ENCODE assay signal across 10 cellular contexts in the genomic region with DNA sequence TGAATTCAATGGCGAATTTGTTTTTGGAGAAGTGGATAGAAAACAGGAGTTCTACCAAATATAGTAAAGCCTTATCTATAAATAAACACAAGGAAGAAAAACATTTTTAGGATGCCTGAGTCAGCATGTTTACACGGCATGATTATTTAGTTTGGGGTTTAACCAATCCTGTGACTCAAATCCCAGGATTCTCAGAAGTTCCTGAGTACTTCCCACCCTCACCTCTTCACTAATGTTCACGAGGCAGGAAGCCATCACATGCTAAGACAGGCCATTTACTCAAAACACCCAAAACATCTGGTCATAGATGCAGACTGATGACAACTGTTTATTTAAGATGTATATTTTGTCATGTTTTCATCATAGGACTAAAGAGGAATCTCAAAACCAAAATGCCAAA. TPM values are rescaled to one million over a fixed set of nuclear protein-coding genes. Genes with fewer than 3 reads are reported as not detected.
DNase-seq lines count a peak whose midpoint lies in the region; ATAC-seq, FAIRE-seq and TF ChIP-seq lines count a peak whose summit lies in the region.
"Had no signal": no experiment of that assay in that cellular context is flagged by ENCODE, and none has a peak within 500 bp of the region (broad histone marks: within the 10 kb centered on the region; RNA-seq: fewer than 3 reads in every experiment).

No MANE protein-coding gene starts in this region.

- H3K27ac ChIP-seq in HL-60 (replicated peaks) (peak overlapping the region; percentile 98; the same call in 1 of the 2 replicates), ascending aorta (peak overlapping the region; percentile 53 to 60), HepG2 (ENCODE audit: extremely low read length, insufficient read depth, low read length) (no peak overlapping the region)

- H3K4me3 ChIP-seq in BJ (ENCODE audit: low read depth, low read length): no peak overlapping the region
- H3K4me3 ChIP-seq in HL-60 (replicated peaks; ENCODE audit: insufficient read depth, low read length): no peak overlapping the region
- H3K4me3 ChIP-seq in ascending aorta: peak overlapping the region in 1 of 2 donors; percentile 14
- H3K4me3 ChIP-seq in HepG2 (replicated peaks in 1 of 3; ENCODE audit: insufficient read depth in 1 of 3, low read depth in 2 of 3, low read length in 3 of 3): peak overlapping the region in 2 of 3 experiments; percentile 84 to 88; a peak in 3 of 6 replicates

- no peak overlapping the region for H2AFZ ChIP-seq in HepG2 (ENCODE audit: low read length)

- TF ChIP-seq POLR2A in HepG2 (IDR thresholded peaks at IDR 0.05; ENCODE audit: insufficient read depth in 1 of 2, low read depth in 2 of 2, low read length in 2 of 2): peak in 1 of 2 experiments; percentile 48; a peak in 1 of 4 replicates

- H3K36me3 ChIP-seq in BJ (ENCODE audit: control insufficient read depth, insufficient read depth, low read length): no peaks in the 10 kb centered on the region
- H3K36me3 ChIP-seq in ascending aorta: no peaks in the 10 kb centered on the region
- H3K36me3 ChIP-seq in HepG2 (replicated peaks in 1 of 2; ENCODE audit: control insufficient read depth in 1 of 2, insufficient read depth in 2 of 2, low read length in 2 of 2): peaks cover 0 to 5% of the 10 kb centered on the region in 2 experiments; a peak in 1 of 5 replicates

- TF ChIP-seq CTCF in BJ (IDR thresholded peaks at IDR 0.05; ENCODE audit: insufficient read depth, low read depth, low read length): no peak
- TF ChIP-seq CTCF in HL-60 (IDR thresholded peaks at IDR 0.05; ENCODE audit: insufficient read depth, low read length): no peak
- no peak for TF ChIP-seq CTCF in ascending aorta (IDR thresholded peaks at IDR 0.05)
- TF ChIP-seq CTCF in HepG2 (CRISPR knock-in tag; IDR thresholded peaks at IDR 0.05): no peak

- CTCF ChIA-PET in BJ (lab: Yijun Ruan, JAX): interaction anchor here (0.7 to 10.6 kb wide), 4 partner anchors 13 to 103 kb away, joined by 3 to 211 read pairs (median 3); no protein-coding TSS in a partner anchor
- CTCF ChIA-PET in HepG2 (lab: Yijun Ruan, JAX; ENCODE audit: low intra/inter-chr PET ratio, low total read pairs): no interaction called here

- in situ Hi-C loops in HepG2 (cut with HindIII; ENCODE audit: extremely low pct_ligation_motif_present, low pct_unique_long_range_greater_than_20kb): loop anchor here (5.0 kb wide), 1 partner anchor 89 kb away; no protein-coding TSS in a partner anchor

- intact Hi-C loops in ascending aorta (cut with DNase I): loop anchor here (5.0 to 10.0 kb wide), 4 partner anchors 207 to 1266 kb away; a partner anchor contains a TSS
- intact Hi-C loops in HepG2 (cut with micrococcal nuclease; ENCODE audit: unreplicated experiment): no loop called here

- 27% methylated on average over 3 of the region's 3 CpGs for WGBS in HepG2 (ENCODE audit: low lambda C conversion rate)

- peak overlapping the region; percentile 97 for H3K4me2 ChIP-seq in HepG2 (ENCODE audit: low read depth, low read length)

- no TSS peak for BruUV-seq in HepG2 (replicated peaks; lab: Mats Ljungman, UMichigan)

- H3K9ac ChIP-seq in HepG2 (ENCODE audit: insufficient read depth, low read depth, low read length): no peak overlapping the region; the same call in 1 of the 2 replicates

- POLR2A ChIA-PET in BJ (lab: Charles Lee): no interaction called here
- POLR2A ChIA-PET in HepG2 (lab: Yijun Ruan, JAX): interaction anchor here (0.9 kb wide), 1 partner anchor 87 kb away, joined by 3 read pairs; no protein-coding TSS in a partner anchor

- H3K79me2 ChIP-seq in HepG2 (ENCODE audit: insufficient read depth, low read length): peaks cover 84% of the 10 kb centered on the region

- no peak for TF ChIP-seq RAD21 in HepG2 (CRISPR knock-in tag; IDR thresholded peaks at IDR 0.05)

- no peak for TF ChIP-seq EP300 in HepG2 (IDR thresholded peaks at IDR 0.05; ENCODE audit: low read depth in 2 of 2, low read length in 2 of 2)
- TF ChIP-seq EP300 in HepG2 (CRISPR knock-in tag; IDR thresholded peaks at IDR 0.05; ENCODE audit: borderline replicate concordance): no peak

- no peaks in the 10 kb centered on the region for H3K27me3 ChIP-seq in BJ (ENCODE audit: control insufficient read depth, insufficient read depth, low read length)
- no peaks in the 10 kb centered on the region for H3K27me3 ChIP-seq in HL-60 (ENCODE audit: insufficient read depth, poor library complexity, severe bottlenecking)
- H3K27me3 ChIP-seq in ascending aorta: no peaks in the 10 kb centered on the region
- peaks cover 0 to 2% of the 10 kb centered on the region in 2 experiments; a peak in 1 of 5 replicates for H3K27me3 ChIP-seq in HepG2 (ENCODE audit: control insufficient read depth in 1 of 2, insufficient read depth in 2 of 2, low read length in 2 of 2)

- H4K20me1 ChIP-seq in HepG2 (ENCODE audit: insufficient read depth, low read length): peaks cover 3% of the 10 kb centered on the region; the same call in 1 of the 2 replicates

- ATAC-seq in HepG2 (no peak), GM21367 (IDR thresholded peaks at IDR 0.05; ENCODE audit: unreplicated experiment) (no peak)

- DNase-seq in BJ (ENCODE audit: low read depth): peak; percentile 48
- no peak for DNase-seq in HL-60 (ENCODE audit: low read depth in 1 of 2, low spot score in 1 of 2)
- no peak for DNase-seq in ascending aorta (ENCODE audit: low spot score in 2 of 2)
- no peak for DNase-seq in HepG2 (ENCODE audit: low spot score)
- DNase-seq in GDM1 (lab: John Stamatoyannopoulos, UW): no peak
- no peak for DNase-seq in DMS 273 treated with DMSO at 0.1 percent for 48 hours (lab: John Stamatoyannopoulos, UW)
- no peak for DNase-seq in NCI-H345 treated with DMSO at 0.1 percent for 48 hours (lab: John Stamatoyannopoulos, UW; ENCODE audit: unreplicated experiment)
- DNase-seq: central memory CD4-positive, alpha-beta T cell had no signal

- H3K4me1 ChIP-seq in ascending aorta: peaks cover 27 to 53% of the 10 kb centered on the region in 2 donors
- H3K4me1 ChIP-seq in HepG2 (ENCODE audit: insufficient read depth, low read length): peaks cover 51% of the 10 kb centered on the region

- FAIRE-seq in HepG2 (lab: Jason Lieb, UNC): no peak
- FAIRE-seq: G401.6 had no signal

- H3K9me3 ChIP-seq in ascending aorta (no peaks in the 10 kb centered on the region), HepG2 (ENCODE audit: low read length) (no peaks in the 10 kb centered on the region)

TF ChIP-seq in HepG2, 621 proteins besides CTCF, POLR2A, EP300 and RAD21 (continues in another document):
- peak; percentile 39 for TF ChIP-seq SAP130 (CRISPR knock-in tag; IDR thresholded peaks at IDR 0.05; ENCODE audit: low read depth)

RNA-seq across cellular contexts. Expression of a gene that starts 3.4 kb away (rescaled TPM):
- 15.3 and 23.6 TPM in 2 replicates for polyA plus RNA-seq in BJ (2011; rRNA removed)
- 6.2 and 6.5 TPM in 2 replicates for polyA minus RNA-seq in BJ (2011; rRNA and poly(A)+ RNA removed)
- total RNA-seq in ascending aorta: 24.6 TPM
- 115 and 122 TPM in 2 replicates for total RNA-seq in HepG2 (2016; rRNA removed; fragmentation: Illumina TruSeq; extraction: Trizol)
- total RNA-seq in HepG2 (2016; cell fraction: cytosol; rRNA removed; fragmentation: Illumina TruSeq; extraction: Trizol; ENCODE audit: low read depth): 141 and 162 TPM in 2 replicates
- 99.8 and 128 TPM in 2 replicates for total RNA-seq in HepG2 (2016; cell fraction: insoluble cytoplasmic fraction; rRNA removed; fragmentation: Illumina TruSeq; extraction: Trizol)
- 204 and 226 TPM in 2 replicates for total RNA-seq in HepG2 (2016; cell fraction: membrane; rRNA removed; fragmentation: Illumina TruSeq; extraction: Trizol)
- 42.6 and 50.7 TPM in 2 replicates for total RNA-seq in HepG2 (2016; cell fraction: nucleus; rRNA removed; fragmentation: Illumina TruSeq; extraction: Trizol)
- polyA plus RNA-seq in HepG2 (2011; rRNA removed): 115 and 146 TPM in 2 replicates
- polyA plus RNA-seq in HepG2 (2011; cell fraction: cytosol; rRNA removed): 68.6 and 128 TPM in 2 replicates
- polyA plus RNA-seq in HepG2 (2011; cell fraction: nucleus; rRNA removed): 20.1 and 32.1 TPM in 2 replicates
- polyA plus RNA-seq in HepG2 (2012): 136 and 145 TPM in 2 replicates
- polyA plus RNA-seq in HepG2 (2016; cell fraction: cytosol; fragmentation: Illumina TruSeq; extraction: Trizol; ENCODE audit: low read depth): 197 and 237 TPM in 2 replicates
- polyA plus RNA-seq in HepG2 (2016; cell fraction: insoluble cytoplasmic fraction; fragmentation: Illumina TruSeq; extraction: Trizol; ENCODE audit: low read depth): 161 and 168 TPM in 2 replicates
- 243 and 290 TPM in 2 replicates for polyA plus RNA-seq in HepG2 (2016; cell fraction: membrane; fragmentation: Illumina TruSeq; extraction: Trizol; ENCODE audit: low read depth)
- 104 and 106 TPM in 2 replicates for polyA plus RNA-seq in HepG2 (2016; cell fraction: nucleus; fragmentation: Illumina TruSeq; extraction: Trizol; ENCODE audit: insufficient read depth, low read depth)
- polyA minus RNA-seq in HepG2 (2011; rRNA and poly(A)+ RNA removed; ENCODE audit: low replicate concordance): 17.9 and 35.5 TPM in 2 replicates
- polyA minus RNA-seq in HepG2 (2011; cell fraction: cytosol; rRNA and poly(A)+ RNA removed): 42.3 and 45.6 TPM in 2 replicates
- polyA minus RNA-seq in HepG2 (2011; cell fraction: nucleus; rRNA and poly(A)+ RNA removed): 15.8 and 23.1 TPM in 2 replicates

RNA-seq across cellular contexts. Expression of a gene that starts 15.0 kb away (rescaled TPM):
- 3.5 TPM in 2 replicates for polyA plus RNA-seq in BJ (2011; rRNA removed)
- polyA minus RNA-seq in BJ (2011; rRNA and poly(A)+ RNA removed): 6.0 and 6.1 TPM in 2 replicates
- 84.1 TPM for total RNA-seq in ascending aorta
- 7.8 and 9.0 TPM in 2 replicates for total RNA-seq in HepG2 (2016; rRNA removed; fragmentation: Illumina TruSeq; extraction: Trizol)
- total RNA-seq in HepG2 (2016; cell fraction: cytosol; rRNA removed; fragmentation: Illumina TruSeq; extraction: Trizol; ENCODE audit: low read depth): 2.1 and 2.5 TPM in 2 replicates
- total RNA-seq in HepG2 (2016; cell fraction: insoluble cytoplasmic fraction; rRNA removed; fragmentation: Illumina TruSeq; extraction: Trizol): 6.6 and 8.6 TPM in 2 replicates
- total RNA-seq in HepG2 (2016; cell fraction: membrane; rRNA removed; fragmentation: Illumina TruSeq; extraction: Trizol): 2.8 and 3.5 TPM in 2 replicates
- 14.8 and 16.4 TPM in 2 replicates for total RNA-seq in HepG2 (2016; cell fraction: nucleus; rRNA removed; fragmentation: Illumina TruSeq; extraction: Trizol)
- polyA plus RNA-seq in HepG2 (2011; rRNA removed): 8.0 and 9.3 TPM in 2 replicates
- polyA plus RNA-seq in HepG2 (2011; cell fraction: cytosol; rRNA removed): 3.1 and 3.2 TPM in 2 replicates
- polyA plus RNA-seq in HepG2 (2011; cell fraction: nucleus; rRNA removed): 32.7 and 44.3 TPM in 2 replicates
- polyA plus RNA-seq in HepG2 (2012): 3.7 and 4.9 TPM in 2 replicates
- polyA plus RNA-seq in HepG2 (2016; cell fraction: cytosol; fragmentation: Illumina TruSeq; extraction: Trizol; ENCODE audit: low read depth): 0.24 and 0.25 TPM in 2 replicates
- 2.0 and 2.7 TPM in 2 replicates for polyA plus RNA-seq in HepG2 (2016; cell fraction: insoluble cytoplasmic fraction; fragmentation: Illumina TruSeq; extraction: Trizol; ENCODE audit: low read depth)
- 0.50 and 0.55 TPM in 2 replicates for polyA plus RNA-seq in HepG2 (2016; cell fraction: membrane; fragmentation: Illumina TruSeq; extraction: Trizol; ENCODE audit: low read depth)
- polyA plus RNA-seq in HepG2 (2016; cell fraction: nucleus; fragmentation: Illumina TruSeq; extraction: Trizol; ENCODE audit: insufficient read depth, low read depth): 10.7 and 10.9 TPM in 2 replicates
- 0.72 and 21.2 TPM in 2 replicates for polyA minus RNA-seq in HepG2 (2011; rRNA and poly(A)+ RNA removed; ENCODE audit: low replicate concordance)
- 6.8 and 8.6 TPM in 2 replicates for polyA minus RNA-seq in HepG2 (2011; cell fraction: cytosol; rRNA and poly(A)+ RNA removed)
- 43.0 and 46.7 TPM in 2 replicates for polyA minus RNA-seq in HepG2 (2011; cell fraction: nucleus; rRNA and poly(A)+ RNA removed)

Comparison
In these comparisons a context has a peak if more than half of its experiments do, and no peak if none do; other contexts are left out.
1. H3K4me3 ChIP-seq: peak in HepG2 (2 of 3); none in BJ (single experiment) and HL-60 (single experiment).